23 cellular contexts compared by ENCODE assay signal in genomic region chr6:135105299-135105698, GRCh38.
"Had no signal": no experiment of that assay in that cellular context is flagged by ENCODE, and none has a peak within 500 bp of the region (broad histone marks: within the 10 kb centered on the region; RNA-seq: fewer than 3 reads in every experiment).

No MANE protein-coding gene starts in this region.

- H3K4me3 Mint-ChIP-seq: activated CD8-positive, alpha-beta T cell treated with anti-CD3 and anti-CD28 coated beads for 36 hours; activated T-cell treated with anti-CD3 and anti-CD28 coated beads, Interleukin-2, amount 50 U/mL, for 72 hours; dendritic cell treated with granulocyte-macrophage colony-stimulating factor and Interleukin-4, amounts not matched to agents 40 ng/mL and 50 ng/mL, for 4 days; T-helper 1 cell treated with Interleukin-12 subunit alpha and Interleukin-12 subunit beta and Interleukin-4 antibody, amounts not matched to agents 30 μg/mL and 1 μg/mL, for 36 hours had no signal

- H3K27ac Mint-ChIP-seq: activated T-cell treated with anti-CD3 and anti-CD28 coated beads, Interleukin-2, amount 50 U/mL, for 72 hours; dendritic cell treated with granulocyte-macrophage colony-stimulating factor and Interleukin-4, amounts not matched to agents 40 ng/mL and 50 ng/mL, for 4 days; T-helper 1 cell treated with Interleukin-12 subunit alpha and Interleukin-12 subunit beta and Interleukin-4 antibody, amounts not matched to agents 30 μg/mL and 1 μg/mL, for 36 hours had no signal

- H3K9me3 Mint-ChIP-seq: dendritic cell treated with granulocyte-macrophage colony-stimulating factor and Interleukin-4, amounts not matched to agents 40 ng/mL and 50 ng/mL, for 4 days had no signal

- H3K27ac ChIP-seq: brain microvascular endothelial cell, cardiac muscle cell, SJSA1 had no signal

- H3K27me3 ChIP-seq: brain microvascular endothelial cell, cardiac muscle cell, SJSA1 had no signal

- H3K36me3 ChIP-seq: brain microvascular endothelial cell, cardiac muscle cell, SJSA1 had no signal

- H3K27me3 Mint-ChIP-seq: activated CD8-positive, alpha-beta T cell treated with anti-CD3 and anti-CD28 coated beads for 36 hours had no signal

- DNase-seq: activated CD4-positive, alpha-beta T cell treated with anti-CD3 and anti-CD28 coated beads for 4 hours; activated CD8-positive, alpha-beta memory T cell treated with anti-CD3 and anti-CD28 coated beads, Interleukin-2, amount 50 U/mL, for 4 hours; activated CD8-positive, alpha-beta T cell treated with anti-CD3 and anti-CD28 coated beads for 36 hours; activated T-cell treated with anti-CD3 and anti-CD28 coated beads, Interleukin-2, amount 50 U/mL, for 72 hours; brain microvascular endothelial cell; cerebellar nuclear complex; MM.1S; NCI-H146; NCI-H187 treated with DMSO at 0.1 percent for 48 hours; NCI-H2081 treated with DMSO at 0.1 percent for 48 hours; NCI-H226; NCI-H526; NCI-H774; PC-3; SHP77; SW 1271 had no signal

- H3K4me3 ChIP-seq: cardiac muscle cell, SJSA1 had no signal

- ATAC-seq: activated CD4-positive, CD25-positive, alpha-beta regulatory T cell treated with anti-CD3 and anti-CD28 coated beads, Interleukin-2, amount 50 U/mL, for 24 hours; activated CD8-positive, alpha-beta T cell treated with anti-CD3 and anti-CD28 coated beads for 36 hours; activated naive CD4-positive, alpha-beta T cell treated with anti-CD3 and anti-CD28 coated beads, Interleukin-2, amount 50 U/mL, for 72 hours; activated T-cell treated with anti-CD3 and anti-CD28 coated beads, Interleukin-2, amount 50 U/mL, for 72 hours; PC-3; SK-N-SH treated with all-trans-retinoic acid at 6 μM for 48 hours had no signal

- H3K9me3 ChIP-seq: SJSA1 had no signal

- H3K4me1 ChIP-seq: SJSA1 had no signal
